ENCODE assay signal across 24 cellular contexts in genomic region chr3:99704417-99704816, GRCh38.
"Had no signal": no experiment of that assay in that cellular context is flagged by ENCODE, and none has a peak within 500 bp of the region (broad histone marks: within the 10 kb centered on the region; RNA-seq: fewer than 3 reads in every experiment).

No MANE protein-coding gene starts in this region.

- FAIRE-seq: astrocyte had no signal

- ATAC-seq: activated T-helper 17 cell treated with anti-CD3 and anti-CD28 coated beads, Interleukin-2, amount 50 U/mL, for 72 hours; Panc1; Right ventricle myocardium inferior had no signal

- H3K4me3 ChIP-seq: SK-N-MC had no signal

- DNase-seq: activated CD4-positive, alpha-beta T cell treated with anti-CD3 and anti-CD28 coated beads, Interleukin-2, amount 10 ng/mL, durations not matched to agents 24 days and 14 days; activated CD4-positive, alpha-beta T cell treated with anti-CD3 and anti-CD28 coated beads, Interleukin-2, amount 50 U/mL, for 48 hours; activated CD4-positive, CD25-positive, alpha-beta regulatory T cell treated with anti-CD3 and anti-CD28 coated beads, Interleukin-2, amount 50 U/mL, for 72 hours; activated gamma-delta T cell; activated naive CD4-positive, alpha-beta T cell treated with anti-CD3 and anti-CD28 coated beads for 36 hours; activated T-cell treated with anti-CD3 and anti-CD28 coated beads, Interleukin-2, amount 50 U/mL, for 48 hours; amygdala; KG1; NCI-H1048; NCI-H1694; NCI-H2029; NCI-H2107; NCI-H345; NCI-H510A; NCI-H526 treated with DMSO at 0.1 percent for 48 hours; NK-92 treated with Interleukin-12 subunit alpha and Interleukin-12 subunit beta, amount 100 ng/mL, for 24 hours; OCI-M1; RPMI8226; SW 1271 had no signal

- H3K27ac ChIP-seq: SK-N-MC had no signal
